28 cellular contexts compared by ENCODE assay signal in the genomic region with DNA sequence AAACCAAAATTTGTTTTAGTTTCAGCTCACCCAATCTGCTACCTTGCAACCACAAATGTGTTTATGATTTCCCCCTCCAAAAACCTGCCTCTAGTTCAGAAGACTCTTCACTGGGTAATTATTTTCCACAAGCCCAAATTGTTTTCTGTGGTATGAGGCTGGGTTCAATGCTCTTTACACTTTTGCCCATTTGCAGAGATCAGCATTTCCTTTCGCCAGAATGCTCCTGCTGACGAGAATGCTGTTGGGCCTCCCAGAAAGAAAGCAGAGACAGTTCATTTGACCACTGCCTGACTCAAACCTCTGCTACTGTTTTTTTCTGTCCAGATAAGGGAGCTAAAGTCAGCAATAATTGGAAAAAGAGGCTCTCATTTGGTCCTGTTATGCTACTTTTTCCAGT.
DNase-seq lines count a peak whose midpoint lies in the region; ATAC-seq lines count a peak whose summit lies in the region.
"Had no signal": no experiment of that assay in that cellular context is flagged by ENCODE, and none has a peak within 500 bp of the region (broad histone marks: within the 10 kb centered on the region; RNA-seq: fewer than 3 reads in every experiment).

No MANE protein-coding gene starts in this region.

- no peaks in the 10 kb centered on the region for H3K27me3 ChIP-seq in NT2/D1 (ENCODE audit: insufficient read depth, insufficient read length)
- no peaks in the 10 kb centered on the region for H3K27me3 ChIP-seq in endocrine pancreas (ENCODE audit: control insufficient read depth, insufficient read depth, low read length)
- H3K27me3 ChIP-seq: esophagus muscularis mucosa, upper lobe of right lung had no signal

- ATAC-seq in GM21423 (IDR thresholded peaks at IDR 0.05; ENCODE audit: unreplicated experiment) = no peak
- ATAC-seq: activated CD4-positive, alpha-beta T cell treated with anti-CD3 and anti-CD28 coated beads for 36 hours; activated CD8-positive, alpha-beta T cell treated with anti-CD3 and anti-CD28 coated beads, Interleukin-2, amount 10 ng/mL, durations not matched to agents 7 days and 5 days; HCT116; naive thymus-derived CD4-positive, alpha-beta T cell; upper lobe of right lung had no signal

- no peaks in the 10 kb centered on the region for H3K36me3 Mint-ChIP-seq in activated T-cell treated with anti-CD3 and anti-CD28 coated beads, Interleukin-2, amount 50 U/mL, for 24 hours (ENCODE audit: low read depth)
- H3K36me3 Mint-ChIP-seq: activated naive CD8-positive, alpha-beta T cell; naive thymus-derived CD4-positive, alpha-beta T cell had no signal

- H3K4me1 Mint-ChIP-seq in activated T-cell treated with anti-CD3 and anti-CD28 coated beads, Interleukin-2, amount 50 U/mL, for 24 hours (ENCODE audit: low read depth) = no peaks in the 10 kb centered on the region
- H3K4me1 Mint-ChIP-seq: activated CD4-positive, alpha-beta T cell treated with anti-CD3 and anti-CD28 coated beads for 36 hours; naive thymus-derived CD4-positive, alpha-beta T cell had no signal

- DNase-seq in NT2/D1 (ENCODE audit: low read depth, low spot score) (peak; percentile 9), left kidney (ENCODE audit: low read depth, low spot score) (peak; percentile 17), renal cortical epithelial cell (ENCODE audit: low read depth) (peak; percentile 72), DMS114 treated with DMSO at 0.1 percent for 48 hours (lab: John Stamatoyannopoulos, UW; ENCODE audit: unreplicated experiment) (no peak)
- no peak for DNase-seq in activated T-cell treated with anti-CD3 and anti-CD28 coated beads, Interleukin-2, amount 50 U/mL, for 24 hours
- DNase-seq: activated CD4-positive, alpha-beta T cell treated with anti-CD3 and anti-CD28 coated beads for 36 hours; activated CD8-positive, alpha-beta T cell treated with anti-CD3 and anti-CD28 coated beads, Interleukin-2, amount 10 ng/mL, durations not matched to agents 7 days and 5 days; activated effector memory CD4-positive, alpha-beta T cell treated with Interleukin-2 at 50 U/mL for 16 hours; aorta; Caco-2; central memory CD4-positive, alpha-beta T cell; DMS79 treated with DMSO at 0.1 percent for 48 hours; foreskin melanocyte; hippocampal formation; KBM-7; naive thymus-derived CD4-positive, alpha-beta T cell; NCI-H1417 treated with DMSO at 0.1 percent for 48 hours; NCI-H2081 treated with DMSO at 0.1 percent for 48 hours; NCI-H345; retina; stimulated activated CD4-positive, alpha-beta T cell treated with anti-CD3 and anti-CD28 coated beads, Interleukin-2, amount 100 ng/mL, for 24 hours; upper lobe of right lung had no signal

- no peak overlapping the region for H3K4me3 ChIP-seq in NT2/D1 (ENCODE audit: insufficient read length, low read depth)
- H3K4me3 ChIP-seq in endocrine pancreas (ENCODE audit: control insufficient read depth, insufficient read depth, low read length) = peak overlapping the region; percentile 18
- H3K4me3 ChIP-seq: esophagus muscularis mucosa, upper lobe of right lung had no signal

- no peak overlapping the region for H3K4me3 Mint-ChIP-seq in activated T-cell treated with anti-CD3 and anti-CD28 coated beads, Interleukin-2, amount 50 U/mL, for 24 hours
- H3K4me3 Mint-ChIP-seq: activated CD4-positive, alpha-beta T cell treated with anti-CD3 and anti-CD28 coated beads for 36 hours; activated CD8-positive, alpha-beta T cell treated with anti-CD3 and anti-CD28 coated beads, Interleukin-2, amount 10 ng/mL, durations not matched to agents 7 days and 5 days; activated naive CD8-positive, alpha-beta T cell; dendritic cell treated with granulocyte-macrophage colony-stimulating factor and Interleukin-4, amounts not matched to agents 40 ng/mL and 50 ng/mL, for 4 days; naive thymus-derived CD4-positive, alpha-beta T cell had no signal

- H3K36me3 ChIP-seq in NT2/D1 (ENCODE audit: insufficient read depth, insufficient read length, low read length) = no peaks in the 10 kb centered on the region
- H3K36me3 ChIP-seq in endocrine pancreas (ENCODE audit: control insufficient read depth, insufficient read depth, low read length) = no peaks in the 10 kb centered on the region
- H3K36me3 ChIP-seq: esophagus muscularis mucosa, upper lobe of right lung had no signal

- H3K9me3 ChIP-seq in NT2/D1 (ENCODE audit: insufficient read depth, low read length) = no peaks in the 10 kb centered on the region
- H3K9me3 ChIP-seq in endocrine pancreas (ENCODE audit: control insufficient read depth, low read length) = no peaks in the 10 kb centered on the region
- H3K9me3 ChIP-seq: Caco-2, esophagus muscularis mucosa, upper lobe of right lung had no signal

- H3K4me1 ChIP-seq in NT2/D1 (ENCODE audit: insufficient read depth, insufficient read length) (no peaks in the 10 kb centered on the region), endocrine pancreas (ENCODE audit: control insufficient read depth, insufficient read depth, low read length) (peaks cover 47% of the 10 kb centered on the region)
- H3K4me1 ChIP-seq: esophagus muscularis mucosa, upper lobe of right lung had no signal

- no peak overlapping the region for H3K9ac ChIP-seq in NT2/D1 (ENCODE audit: insufficient read length, low read depth)
- H3K9ac ChIP-seq in endocrine pancreas (ENCODE audit: control insufficient read depth, insufficient read depth, low read length) = no peak overlapping the region

- H3K9me3 Mint-ChIP-seq in activated T-cell treated with anti-CD3 and anti-CD28 coated beads, Interleukin-2, amount 50 U/mL, for 24 hours = no peaks in the 10 kb centered on the region
- H3K9me3 Mint-ChIP-seq: dendritic cell treated with granulocyte-macrophage colony-stimulating factor and Interleukin-4, amounts not matched to agents 40 ng/mL and 50 ng/mL, for 4 days had no signal

- no peaks in the 10 kb centered on the region for H3K27me3 Mint-ChIP-seq in activated T-cell treated with anti-CD3 and anti-CD28 coated beads, Interleukin-2, amount 50 U/mL, for 24 hours
- H3K27me3 Mint-ChIP-seq: activated CD4-positive, alpha-beta T cell treated with anti-CD3 and anti-CD28 coated beads for 36 hours; activated naive CD8-positive, alpha-beta T cell; dendritic cell treated with granulocyte-macrophage colony-stimulating factor and Interleukin-4, amounts not matched to agents 40 ng/mL and 50 ng/mL, for 4 days had no signal

- no peak overlapping the region for H3K27ac Mint-ChIP-seq in activated T-cell treated with anti-CD3 and anti-CD28 coated beads, Interleukin-2, amount 50 U/mL, for 24 hours
- H3K27ac Mint-ChIP-seq: activated CD4-positive, alpha-beta T cell treated with anti-CD3 and anti-CD28 coated beads for 36 hours; activated CD8-positive, alpha-beta T cell treated with anti-CD3 and anti-CD28 coated beads, Interleukin-2, amount 10 ng/mL, durations not matched to agents 7 days and 5 days; activated naive CD8-positive, alpha-beta T cell; dendritic cell treated with granulocyte-macrophage colony-stimulating factor and Interleukin-4, amounts not matched to agents 40 ng/mL and 50 ng/mL, for 4 days; naive thymus-derived CD4-positive, alpha-beta T cell had no signal

Comparison
In these comparisons a context has a peak if more than half of its experiments do, and no peak if none do; other contexts are left out.
1. DNase-seq: peak in NT2/D1 (single experiment), left kidney (single experiment) and renal cortical epithelial cell (single experiment); none in DMS114 treated with DMSO at 0.1 percent for 48 hours (single experiment) and activated T-cell treated with anti-CD3 and anti-CD28 coated beads, Interleukin-2, amount 50 U/mL, for 24 hours (single experiment).